ENCODE assay signal across 8 cellular contexts in the genomic region with DNA sequence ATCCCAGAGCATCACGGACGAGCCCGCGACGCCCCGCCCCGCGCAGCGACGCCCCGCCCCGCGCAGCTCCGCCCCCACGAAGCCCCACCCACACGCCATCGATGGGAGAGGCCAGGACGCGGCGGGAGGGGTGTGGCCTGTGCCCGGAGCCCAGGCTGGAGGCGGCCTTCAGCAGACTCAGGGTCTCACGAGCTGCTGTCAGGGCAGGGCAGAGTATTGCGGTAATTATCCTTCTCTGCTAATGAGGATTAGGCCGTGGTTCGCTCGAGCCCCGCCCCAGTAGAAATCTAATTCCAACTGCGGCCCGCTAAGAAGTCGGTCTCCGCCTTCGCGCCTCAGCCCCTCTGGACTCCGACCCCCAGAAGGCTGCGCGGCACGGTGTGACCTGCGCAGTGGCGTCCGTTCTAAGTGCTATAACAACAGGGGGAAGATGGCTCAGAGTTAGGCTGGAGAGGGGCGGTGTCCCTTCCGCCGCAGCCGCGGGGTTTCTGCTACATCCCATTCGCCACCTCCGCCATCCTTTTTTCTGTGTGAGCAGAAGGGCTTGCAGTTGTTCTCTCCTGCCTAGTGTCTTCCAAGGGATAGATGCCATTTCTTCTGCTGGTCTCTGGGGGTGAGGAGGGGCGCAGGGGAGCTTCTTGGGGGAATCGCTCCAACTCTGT. TPM values are rescaled to one million over a fixed set of nuclear protein-coding genes. Genes with fewer than 3 reads are reported as not detected.
A peak's percentile ranks its signal among the peaks of the same experiment; 100 is the strongest.
DNase-seq lines count a peak whose midpoint lies in the region; ATAC-seq and TF ChIP-seq lines count a peak whose summit lies in the region.

No MANE protein-coding gene starts in this region.

- DNase-seq in GM06990 (ENCODE audit: extremely low read depth, insufficient read length) (peak; percentile 95), NB4 (ENCODE audit: low read depth) (peak; percentile 99), SK-N-DZ (ENCODE audit: low spot score) (peak; percentile 97), glomerular visceral epithelial cell (ENCODE audit: extremely low spot score) (peak; percentile 96), omental fat pad (ENCODE audit: low spot score) (peak; percentile 71), testis (peak; percentile 95)

- intact Hi-C loops in testis (cut with DNase I; ENCODE audit: low total_unique reads), result no loop called here

- peak; percentile 97 for ATAC-seq in HG02571 (IDR thresholded peaks at IDR 0.05; ENCODE audit: unreplicated experiment)
- ATAC-seq in omental fat pad (ENCODE audit: low FRiP score), result peak; percentile 100

- H3K4me1 Mint-ChIP-seq in activated naive CD4-positive, alpha-beta T cell treated with anti-CD3 and anti-CD28 coated beads, Interleukin-2, amount 50 U/mL, for 24 hours, result peaks cover 37% of the 10 kb centered on the region

- H3K27me3 ChIP-seq in GM06990 (replicated peaks; ENCODE audit: control insufficient read depth, insufficient read depth, low read length) (no peaks in the 10 kb centered on the region), testis (no peaks in the 10 kb centered on the region)

- H3K27ac ChIP-seq in testis, result peak overlapping the region; percentile 92 to 96

- H3K36me3 Mint-ChIP-seq in activated naive CD4-positive, alpha-beta T cell treated with anti-CD3 and anti-CD28 coated beads, Interleukin-2, amount 50 U/mL, for 24 hours, result peaks cover 7% of the 10 kb centered on the region

- peaks cover 6% of the 10 kb centered on the region for H3K9me3 Mint-ChIP-seq in activated naive CD4-positive, alpha-beta T cell treated with anti-CD3 and anti-CD28 coated beads, Interleukin-2, amount 50 U/mL, for 24 hours

- H3K4me1 ChIP-seq in testis, result peaks cover 8% of the 10 kb centered on the region

- H3K4me3 Mint-ChIP-seq in activated naive CD4-positive, alpha-beta T cell treated with anti-CD3 and anti-CD28 coated beads, Interleukin-2, amount 50 U/mL, for 24 hours, result peak overlapping the region; percentile 96

- H3K9me3 ChIP-seq in testis, result no peaks in the 10 kb centered on the region

- H3K27ac Mint-ChIP-seq in activated naive CD4-positive, alpha-beta T cell treated with anti-CD3 and anti-CD28 coated beads, Interleukin-2, amount 50 U/mL, for 24 hours, result peak overlapping the region; percentile 97

- TF ChIP-seq POLR2A in NB4 (IDR thresholded peaks at IDR 0.05; ENCODE audit: extremely low read depth, insufficient read length), result peak; percentile 4
- TF ChIP-seq POLR2A in testis (IDR thresholded peaks at IDR 0.05), result peak; percentile 20

- 0% methylated on average over 19 to 27 of the region's 50 CpGs for WGBS in testis, 2 donors

- H3K36me3 ChIP-seq in GM06990 (ENCODE audit: control insufficient read depth, insufficient read depth, low read length), result no peaks in the 10 kb centered on the region
- H3K36me3 ChIP-seq in testis (ENCODE audit: low read depth, missing control alignments), result no peaks in the 10 kb centered on the region

- H3K4me3 ChIP-seq in GM06990 (replicated peaks; ENCODE audit: low read depth, low read length), result peak overlapping the region; percentile 76
- peak overlapping the region; percentile 94 for H3K4me3 ChIP-seq in NB4 (ENCODE audit: low read depth, low read length)
- H3K4me3 ChIP-seq in testis, result peak overlapping the region; percentile 81 to 93

- H3K27me3 Mint-ChIP-seq in activated naive CD4-positive, alpha-beta T cell treated with anti-CD3 and anti-CD28 coated beads, Interleukin-2, amount 50 U/mL, for 24 hours, result no peaks in the 10 kb centered on the region

- TF ChIP-seq CTCF in GM06990 (IDR thresholded peaks at IDR 0.05; ENCODE audit: insufficient read depth, low read length, poor library complexity, severe bottlenecking), result no peak
- no peak for TF ChIP-seq CTCF in NB4 (IDR thresholded peaks at IDR 0.05; ENCODE audit: low read depth, low read length)
- TF ChIP-seq CTCF in omental fat pad (IDR thresholded peaks at IDR 0.05), result no peak
- no peak for TF ChIP-seq CTCF in testis (IDR thresholded peaks at IDR 0.05)

RNA-seq across cellular contexts. Expression of gene NT5C3A, which starts 0.3 kb away (rescaled TPM):
- 74.0 and 94.0 TPM in 2 replicates for polyA plus RNA-seq in SK-N-DZ (2014; cell fraction: cytosol; rRNA removed)
- 58.3 and 72.0 TPM in 2 replicates for polyA plus RNA-seq in SK-N-DZ (2014; cell fraction: nucleus; rRNA removed)
- total RNA-seq in omental fat pad (10 to 100 TPM; 18.8 to 32.9 (median 24.6) TPM), testis (10 to 100 TPM; 19.5 to 23.8 TPM)
- polyA plus RNA-seq in testis (ENCODE audit: insufficient read depth, low read depth, low replicate concordance), result 18.9 TPM

RNA-seq across cellular contexts. Expression of gene RP9, which starts 46.3 kb away (rescaled TPM):
- 27.9 and 31.2 TPM in 2 replicates for polyA plus RNA-seq in SK-N-DZ (2014; cell fraction: cytosol; rRNA removed)
- polyA plus RNA-seq in SK-N-DZ (2014; cell fraction: nucleus; rRNA removed), result 22.9 and 33.2 TPM in 2 replicates
- 10 to 100 TPM in 2 of 4 donors, 1 to 10 TPM in 2; 6.8 to 17.7 (median 9.9) TPM for total RNA-seq in omental fat pad
- total RNA-seq in testis, result 10 to 100 TPM; 28.2 to 29.2 TPM
- 17.9 TPM for polyA plus RNA-seq in testis (ENCODE audit: insufficient read depth, low read depth, low replicate concordance)

Comparison
In these comparisons a context has a peak if more than half of its experiments do, and no peak if none do; other contexts are left out.
1. Peak in every context shown above with its lines: DNase-seq, ATAC-seq, H3K4me3 ChIP-seq and H3K27ac ChIP-seq.